9 cellular contexts compared by ENCODE assay signal in the genomic region with DNA sequence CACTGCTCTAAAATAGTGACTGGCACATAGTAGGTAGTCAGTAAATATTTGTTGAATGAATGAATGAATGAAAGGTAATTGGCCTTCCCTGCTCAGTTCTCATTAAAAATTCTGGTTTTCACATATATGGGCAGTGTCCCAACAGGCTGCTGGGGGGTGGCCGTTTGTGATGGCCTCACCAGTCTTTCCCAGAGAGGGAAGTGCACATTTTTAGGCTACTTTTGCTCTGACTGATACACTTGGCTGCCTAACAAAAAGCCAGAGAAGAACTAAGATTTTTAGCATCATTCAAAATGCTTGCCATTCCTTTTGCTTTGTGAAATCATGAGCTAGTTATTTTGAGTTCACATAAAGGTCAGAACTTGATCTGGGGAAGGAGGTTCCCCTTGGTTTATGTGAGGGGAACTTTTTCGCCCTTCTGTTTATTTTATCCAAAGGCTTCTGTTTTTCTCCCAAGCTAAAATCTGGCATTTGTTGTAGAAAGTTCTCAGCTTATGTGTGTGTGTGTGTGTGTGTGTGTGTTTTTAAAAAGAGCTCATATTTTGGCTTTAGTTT.
DNase-seq lines count a peak whose midpoint lies in the region; ATAC-seq and TF ChIP-seq lines count a peak whose summit lies in the region.
"Had no signal": no experiment of that assay in that cellular context is flagged by ENCODE, and none has a peak within 500 bp of the region (broad histone marks: within the 10 kb centered on the region; RNA-seq: fewer than 3 reads in every experiment).

No MANE protein-coding gene starts in this region.

- H3K27me3 Mint-ChIP-seq in activated CD8-positive, alpha-beta T cell treated with anti-CD3 and anti-CD28 coated beads, Interleukin-2, amount 10 ng/mL, durations not matched to agents 7 days and 5 days (ENCODE audit: low read depth), result no peaks in the 10 kb centered on the region
- H3K27me3 Mint-ChIP-seq in activated CD8-positive, alpha-beta T cell treated with anti-CD3 and anti-CD28 coated beads for 36 hours, result no peaks in the 10 kb centered on the region
- no peaks in the 10 kb centered on the region for H3K27me3 Mint-ChIP-seq in MCF 10A (ENCODE audit: insufficient read depth, unreplicated experiment)

- peak overlapping the region; percentile 30 for H3K4me2 ChIP-seq in mesenchymal stem cell (ENCODE audit: low read length, poor library complexity, severe bottlenecking)
- H3K4me2 ChIP-seq: BLaER1 had no signal

- BruUV-seq in MCF 10A (replicated peaks; lab: Mats Ljungman, UMichigan), result no TSS peak

- H3K4me3 ChIP-seq in mesenchymal stem cell (ENCODE audit: insufficient read depth in 1 of 2, low read depth in 1 of 2, low read length in 2 of 2) (peak overlapping the region in 1 of 2 experiments; percentile 63), upper lobe of left lung (no peak overlapping the region)
- H3K4me3 ChIP-seq: BLaER1 had no signal

- H3K4me1 ChIP-seq in mesenchymal stem cell (ENCODE audit: control insufficient read depth, insufficient read depth, low read depth, low read length) (peaks cover 27% of the 10 kb centered on the region), upper lobe of left lung (peaks cover 13 to 36% (median 24%) of the 10 kb centered on the region in 4 donors)

- H2BK12ac ChIP-seq in mesenchymal stem cell (ENCODE audit: low read length in 2 of 2), result no peak overlapping the region

- H2AK5ac ChIP-seq in mesenchymal stem cell (ENCODE audit: low read length, severe bottlenecking), result no peak overlapping the region

- H2AFZ ChIP-seq in mesenchymal stem cell (ENCODE audit: low read depth, low read length), result no peak overlapping the region

- no peaks in the 10 kb centered on the region for H3K9me3 Mint-ChIP-seq in activated CD8-positive, alpha-beta T cell treated with anti-CD3 and anti-CD28 coated beads, Interleukin-2, amount 10 ng/mL, durations not matched to agents 7 days and 5 days (ENCODE audit: insufficient read depth)
- peaks cover 4% of the 10 kb centered on the region for H3K9me3 Mint-ChIP-seq in activated CD8-positive, alpha-beta T cell treated with anti-CD3 and anti-CD28 coated beads for 36 hours
- H3K9me3 Mint-ChIP-seq in MCF 10A (ENCODE audit: unreplicated experiment), result no peaks in the 10 kb centered on the region

- POLR2A ChIA-PET in activated CD8-positive, alpha-beta T cell treated with anti-CD3 and anti-CD28 coated beads, Interleukin-2, amount 10 ng/mL, durations not matched to agents 7 days and 5 days (lab: Charles Lee), result no interaction called here
- POLR2A ChIA-PET in activated CD8-positive, alpha-beta T cell treated with anti-CD3 and anti-CD28 coated beads for 36 hours (lab: Charles Lee), result no interaction called here
- POLR2A ChIA-PET in MCF 10A (lab: Yijun Ruan, JAX), result no interaction called here

- H4K8ac ChIP-seq in mesenchymal stem cell (ENCODE audit: low read length), result no peak overlapping the region

- DNase-seq in activated CD8-positive, alpha-beta T cell treated with anti-CD3 and anti-CD28 coated beads, Interleukin-2, amount 10 ng/mL, durations not matched to agents 7 days and 5 days, result no peak
- DNase-seq in activated CD8-positive, alpha-beta T cell treated with anti-CD3 and anti-CD28 coated beads for 36 hours, result no peak
- peak; percentile 46 for DNase-seq in MCF 10A (ENCODE audit: unreplicated experiment)
- peak; percentile 92 for DNase-seq in mesenchymal stem cell
- DNase-seq in upper lobe of left lung, result no peak
- no peak for DNase-seq in NCI-H2171 (lab: John Stamatoyannopoulos, UW)

- no peaks in the 10 kb centered on the region for H3K27me3 ChIP-seq in mesenchymal stem cell (ENCODE audit: control insufficient read depth in 1 of 2, insufficient read depth in 1 of 2, low read length in 2 of 2)
- H3K27me3 ChIP-seq in upper lobe of left lung, result no peaks in the 10 kb centered on the region
- H3K27me3 ChIP-seq: BLaER1 had no signal

- 0% methylated on average over 2 of the region's 2 CpGs for WGBS in mesenchymal stem cell
- WGBS in upper lobe of left lung, 2 donors, result 29 to 39% methylated on average over 2 of the region's 2 CpGs

- no peak overlapping the region for H3K14ac ChIP-seq in mesenchymal stem cell (ENCODE audit: low read length in 2 of 2)

- no peak for TF ChIP-seq EP300 in upper lobe of left lung (IDR thresholded peaks at IDR 0.05)

- peak overlapping the region; percentile 97 for H3K27ac ChIP-seq in mesenchymal stem cell (ENCODE audit: low read length, poor library complexity, severe bottlenecking)
- H3K27ac ChIP-seq in upper lobe of left lung, result peak overlapping the region; percentile 46 to 79 (median 67)
- H3K27ac ChIP-seq: BLaER1 had no signal

- no peak overlapping the region for H2BK120ac ChIP-seq in mesenchymal stem cell (ENCODE audit: low read depth, low read length)

- CTCF ChIA-PET in activated CD8-positive, alpha-beta T cell treated with anti-CD3 and anti-CD28 coated beads, Interleukin-2, amount 10 ng/mL, durations not matched to agents 7 days and 5 days (lab: Charles Lee), result interaction anchor here (0.6 to 2.8 kb wide), 8 partner anchors 8 to 129 kb away, joined by 3 to 10 read pairs (median 3); no protein-coding TSS in a partner anchor
- CTCF ChIA-PET in activated CD8-positive, alpha-beta T cell treated with anti-CD3 and anti-CD28 coated beads for 36 hours (lab: Charles Lee), result interaction anchor here (1.2 to 2.4 kb wide), 4 partner anchors 8 to 139 kb away, joined by 3 to 7 read pairs (median 4); no protein-coding TSS in a partner anchor
- CTCF ChIA-PET in MCF 10A (lab: Yijun Ruan, JAX), result interaction anchor here (0.6 kb wide), 1 partner anchor 109 kb away, joined by 3 read pairs; no protein-coding TSS in a partner anchor

- no peak overlapping the region for H3K18ac ChIP-seq in mesenchymal stem cell (ENCODE audit: low read depth in 1 of 2, low read length in 2 of 2)

- H3K9ac ChIP-seq in mesenchymal stem cell (ENCODE audit: low read length), result peak overlapping the region; percentile 81
- H3K9ac ChIP-seq: BLaER1 had no signal

- H3K79me1 ChIP-seq in mesenchymal stem cell (replicated peaks; ENCODE audit: low read length, poor library complexity, severe bottlenecking), result peaks cover 2% of the 10 kb centered on the region

- peaks cover 47% of the 10 kb centered on the region for H3K36me3 Mint-ChIP-seq in activated CD8-positive, alpha-beta T cell treated with anti-CD3 and anti-CD28 coated beads, Interleukin-2, amount 10 ng/mL, durations not matched to agents 7 days and 5 days (ENCODE audit: low read depth)
- peaks cover 3% of the 10 kb centered on the region for H3K36me3 Mint-ChIP-seq in activated CD8-positive, alpha-beta T cell treated with anti-CD3 and anti-CD28 coated beads for 36 hours (ENCODE audit: low read depth)
- no peaks in the 10 kb centered on the region for H3K36me3 Mint-ChIP-seq in MCF 10A (ENCODE audit: insufficient read depth, unreplicated experiment)

- peak overlapping the region; percentile 98 for H2BK5ac ChIP-seq in mesenchymal stem cell (ENCODE audit: low read depth, low read length, poor library complexity, severe bottlenecking)

- H4K91ac ChIP-seq in mesenchymal stem cell (ENCODE audit: low read length), result no peak overlapping the region

- H2BK15ac ChIP-seq in mesenchymal stem cell (ENCODE audit: low read depth, poor library complexity, severe bottlenecking), result no peak overlapping the region

- H3K27ac Mint-ChIP-seq in activated CD8-positive, alpha-beta T cell treated with anti-CD3 and anti-CD28 coated beads, Interleukin-2, amount 10 ng/mL, durations not matched to agents 7 days and 5 days, result peak overlapping the region; percentile 48
- H3K27ac Mint-ChIP-seq in activated CD8-positive, alpha-beta T cell treated with anti-CD3 and anti-CD28 coated beads for 36 hours, result no peak overlapping the region
- no peak overlapping the region for H3K27ac Mint-ChIP-seq in MCF 10A (ENCODE audit: low read depth, unreplicated experiment)

- H3K9me3 ChIP-seq in mesenchymal stem cell (ENCODE audit: control insufficient read depth, low read length), result no peaks in the 10 kb centered on the region
- H3K9me3 ChIP-seq in upper lobe of left lung, result no peaks in the 10 kb centered on the region

- no peak for ATAC-seq in activated CD8-positive, alpha-beta T cell treated with anti-CD3 and anti-CD28 coated beads, Interleukin-2, amount 10 ng/mL, durations not matched to agents 7 days and 5 days
- ATAC-seq in activated CD8-positive, alpha-beta T cell treated with anti-CD3 and anti-CD28 coated beads for 36 hours, result no peak
- ATAC-seq in upper lobe of left lung (ENCODE audit: low FRiP score in 2 of 2) (peak; percentile 66 to 87), HG02938 (IDR thresholded peaks at IDR 0.05; ENCODE audit: unreplicated experiment) (no peak), HG03571 (IDR thresholded peaks at IDR 0.05; ENCODE audit: unreplicated experiment) (no peak)

- H3K4me1 Mint-ChIP-seq in activated CD8-positive, alpha-beta T cell treated with anti-CD3 and anti-CD28 coated beads, Interleukin-2, amount 10 ng/mL, durations not matched to agents 7 days and 5 days (ENCODE audit: low read depth), result peaks cover 53% of the 10 kb centered on the region
- H3K4me1 Mint-ChIP-seq in activated CD8-positive, alpha-beta T cell treated with anti-CD3 and anti-CD28 coated beads for 36 hours (ENCODE audit: low read depth), result peaks cover 21% of the 10 kb centered on the region
- no peaks in the 10 kb centered on the region for H3K4me1 Mint-ChIP-seq in MCF 10A (ENCODE audit: insufficient read depth, unreplicated experiment)

- no peak overlapping the region for H3K4me3 Mint-ChIP-seq in activated CD8-positive, alpha-beta T cell treated with anti-CD3 and anti-CD28 coated beads, Interleukin-2, amount 10 ng/mL, durations not matched to agents 7 days and 5 days
- no peak overlapping the region for H3K4me3 Mint-ChIP-seq in activated CD8-positive, alpha-beta T cell treated with anti-CD3 and anti-CD28 coated beads for 36 hours
- no peak overlapping the region for H3K4me3 Mint-ChIP-seq in MCF 10A (ENCODE audit: unreplicated experiment)

- peaks cover 0 to 6% of the 10 kb centered on the region in 2 experiments for H3K36me3 ChIP-seq in mesenchymal stem cell (ENCODE audit: control insufficient read depth in 1 of 2, insufficient read depth in 2 of 2, low read depth in 1 of 2, low read length in 2 of 2)
- H3K36me3 ChIP-seq in upper lobe of left lung, result no peaks in the 10 kb centered on the region

- TF ChIP-seq POLR2A in upper lobe of left lung (IDR thresholded peaks at IDR 0.05), result no peak

- intact Hi-C loops in activated CD8-positive, alpha-beta T cell treated with anti-CD3 and anti-CD28 coated beads for 36 hours (cut with micrococcal nuclease), result no loop called here
- intact Hi-C loops in MCF 10A (cut with micrococcal nuclease), result no loop called here

- TF ChIP-seq CTCF in activated CD8-positive, alpha-beta T cell treated with anti-CD3 and anti-CD28 coated beads for 36 hours (IDR thresholded peaks at IDR 0.05), result no peak
- TF ChIP-seq CTCF in MCF 10A (IDR thresholded peaks at IDR 0.05; ENCODE audit: unreplicated experiment) (no peak), upper lobe of left lung (IDR thresholded peaks at IDR 0.05) (no peak)

- H3K23ac ChIP-seq in mesenchymal stem cell (ENCODE audit: low read length in 2 of 2), result no peak overlapping the region

- no peak overlapping the region for H3K4ac ChIP-seq in mesenchymal stem cell (ENCODE audit: low read depth in 1 of 2, low read length in 2 of 2)

Comparison
In these comparisons a context has a peak if more than half of its experiments do, and no peak if none do; other contexts are left out.
1. ATAC-seq: peak in upper lobe of left lung (2 of 2); none in activated CD8-positive, alpha-beta T cell treated with anti-CD3 and anti-CD28 coated beads, Interleukin-2, amount 10 ng/mL, durations not matched to agents 7 days and 5 days (single experiment), activated CD8-positive, alpha-beta T cell treated with anti-CD3 and anti-CD28 coated beads for 36 hours (single experiment), HG02938 (single experiment) and HG03571 (single experiment).
2. DNase-seq: peak in MCF 10A (single experiment) and mesenchymal stem cell (single experiment); none in activated CD8-positive, alpha-beta T cell treated with anti-CD3 and anti-CD28 coated beads, Interleukin-2, amount 10 ng/mL, durations not matched to agents 7 days and 5 days (single experiment), activated CD8-positive, alpha-beta T cell treated with anti-CD3 and anti-CD28 coated beads for 36 hours (single experiment), upper lobe of left lung (0 of 2) and NCI-H2171 (single experiment).